Comparison of ENCODE assay signal across 15 cellular contexts in genomic region chr9:126777733-126778132, GRCh38. TPM values are rescaled to one million over a fixed set of nuclear protein-coding genes. Genes with fewer than 3 reads are reported as not detected.
DNase-seq lines count a peak whose midpoint lies in the region; ATAC-seq and TF ChIP-seq lines count a peak whose summit lies in the region.
"Had no signal": no experiment of that assay in that cellular context is flagged by ENCODE, and none has a peak within 500 bp of the region (broad histone marks: within the 10 kb centered on the region; RNA-seq: fewer than 3 reads in every experiment).

No MANE protein-coding gene starts in this region.

- peaks cover 14% of the 10 kb centered on the region for H3K4me1 Mint-ChIP-seq in stimulated activated naive CD8-positive, alpha-beta T cell treated with anti-CD3 and anti-CD28 coated beads, Interleukin-15, amount 100 ng/mL, for 72 hours
- H3K4me1 Mint-ChIP-seq: stimulated activated effector memory CD8-positive, alpha-beta T cell treated with anti-CD3 and anti-CD28 coated beads, Interleukin-12 subunit alpha, Interleukin-12 subunit beta, amount 100 ng/mL, for 72 hours had no signal

- no peak overlapping the region for H3K4me3 ChIP-seq in MM.1S (ENCODE audit: low read length)
- H3K4me3 ChIP-seq in epithelial cell of esophagus (ENCODE audit: low read length) = no peak overlapping the region
- no peak overlapping the region for H3K4me3 ChIP-seq in upper lobe of right lung
- H3K4me3 ChIP-seq: BLaER1 had no signal

- intact Hi-C loops in upper lobe of right lung (cut with DNase I) = no loop called here

- H3K27me3 Mint-ChIP-seq in stimulated activated naive CD8-positive, alpha-beta T cell treated with anti-CD3 and anti-CD28 coated beads, Interleukin-15, amount 100 ng/mL, for 72 hours = peaks cover 49% of the 10 kb centered on the region

- H3K27ac Mint-ChIP-seq in activated naive CD4-positive, alpha-beta T cell treated with anti-CD3 and anti-CD28 coated beads, Interleukin-2, amount 50 U/mL, for 72 hours = peak overlapping the region in 1 of 2 donors; percentile 52
- H3K27ac Mint-ChIP-seq in stimulated activated naive CD8-positive, alpha-beta T cell treated with anti-CD3 and anti-CD28 coated beads, Interleukin-15, amount 100 ng/mL, for 72 hours = no peak overlapping the region
- H3K27ac Mint-ChIP-seq: dendritic cell treated with granulocyte-macrophage colony-stimulating factor and Interleukin-4, amounts not matched to agents 40 ng/mL and 50 ng/mL, for 4 days; stimulated activated effector memory CD8-positive, alpha-beta T cell treated with anti-CD3 and anti-CD28 coated beads, Interleukin-12 subunit alpha, Interleukin-12 subunit beta, amount 100 ng/mL, for 72 hours had no signal

- H3K4me2 ChIP-seq in MM.1S (ENCODE audit: low read depth, low read length) = no peak overlapping the region
- H3K4me2 ChIP-seq: BLaER1 had no signal

- H3K27ac ChIP-seq in MM.1S (ENCODE audit: low read length) (no peak overlapping the region), upper lobe of right lung (no peak overlapping the region)
- H3K27ac ChIP-seq: BLaER1 had no signal

- ATAC-seq in activated naive CD4-positive, alpha-beta T cell treated with anti-CD3 and anti-CD28 coated beads, Interleukin-2, amount 50 U/mL, for 72 hours = peak; percentile 33 to 49
- peak; percentile 11 for ATAC-seq in upper lobe of right lung
- ATAC-seq in stimulated activated naive CD8-positive, alpha-beta T cell treated with anti-CD3 and anti-CD28 coated beads, Interleukin-15, amount 100 ng/mL, for 72 hours = no peak
- ATAC-seq: stimulated activated effector memory CD8-positive, alpha-beta T cell treated with anti-CD3 and anti-CD28 coated beads, Interleukin-12 subunit alpha, Interleukin-12 subunit beta, amount 100 ng/mL, for 72 hours had no signal

- DNase-seq in activated naive CD4-positive, alpha-beta T cell treated with anti-CD3 and anti-CD28 coated beads, Interleukin-2, amount 50 U/mL, for 72 hours (ENCODE audit: low spot score in 2 of 2) = no peak
- DNase-seq in activated naive CD4-positive, alpha-beta T cell treated with anti-CD3 and anti-CD28 coated beads, Interleukin-2, amount 50 U/mL, for 16 hours = no peak
- no peak for DNase-seq in MM.1S
- DNase-seq in epithelial cell of esophagus (ENCODE audit: low read depth) = peak; percentile 52
- DNase-seq in upper lobe of right lung = peak; percentile 50
- no peak for DNase-seq in stimulated activated naive CD8-positive, alpha-beta T cell treated with anti-CD3 and anti-CD28 coated beads, Interleukin-15, amount 100 ng/mL, for 72 hours
- DNase-seq in NCI-H146 (lab: John Stamatoyannopoulos, UW) = no peak
- DNase-seq in stimulated activated CD4-positive, alpha-beta T cell treated with anti-CD3 and anti-CD28 coated beads, Interleukin-4, amount 100 ng/mL, for 4 hours = no peak
- DNase-seq: activated CD4-positive, alpha-beta T cell treated with anti-CD3 and anti-CD28 coated beads, Interleukin-2, amount 50 U/mL, for 1 hour; foreskin melanocyte; NCI-H446; occipital lobe had no signal

- no peaks in the 10 kb centered on the region for H3K9me3 Mint-ChIP-seq in activated naive CD4-positive, alpha-beta T cell treated with anti-CD3 and anti-CD28 coated beads, Interleukin-2, amount 50 U/mL, for 72 hours
- no peaks in the 10 kb centered on the region for H3K9me3 Mint-ChIP-seq in stimulated activated naive CD8-positive, alpha-beta T cell treated with anti-CD3 and anti-CD28 coated beads, Interleukin-15, amount 100 ng/mL, for 72 hours
- H3K9me3 Mint-ChIP-seq: dendritic cell treated with granulocyte-macrophage colony-stimulating factor and Interleukin-4, amounts not matched to agents 40 ng/mL and 50 ng/mL, for 4 days; stimulated activated effector memory CD8-positive, alpha-beta T cell treated with anti-CD3 and anti-CD28 coated beads, Interleukin-12 subunit alpha, Interleukin-12 subunit beta, amount 100 ng/mL, for 72 hours had no signal

- TF ChIP-seq CTCF in MM.1S (IDR thresholded peaks at IDR 0.05; ENCODE audit: low read length) (peak; percentile 31), epithelial cell of esophagus (IDR thresholded peaks at IDR 0.05; ENCODE audit: insufficient read depth, low read depth, low read length, missing control alignments) (peak; percentile 43), upper lobe of right lung (IDR thresholded peaks at IDR 0.05) (no peak)

- no peak overlapping the region for H3K4me3 Mint-ChIP-seq in stimulated activated naive CD8-positive, alpha-beta T cell treated with anti-CD3 and anti-CD28 coated beads, Interleukin-15, amount 100 ng/mL, for 72 hours
- H3K4me3 Mint-ChIP-seq: dendritic cell treated with granulocyte-macrophage colony-stimulating factor and Interleukin-4, amounts not matched to agents 40 ng/mL and 50 ng/mL, for 4 days; stimulated activated effector memory CD8-positive, alpha-beta T cell treated with anti-CD3 and anti-CD28 coated beads, Interleukin-12 subunit alpha, Interleukin-12 subunit beta, amount 100 ng/mL, for 72 hours had no signal

- no peak overlapping the region for H3K9ac ChIP-seq in MM.1S (ENCODE audit: low read length)
- H3K9ac ChIP-seq: BLaER1 had no signal

- H3K9me3 ChIP-seq in MM.1S (replicated peaks; ENCODE audit: insufficient read depth, low read length) = no peaks in the 10 kb centered on the region
- no peaks in the 10 kb centered on the region for H3K9me3 ChIP-seq in upper lobe of right lung
- H3K9me3 ChIP-seq: BLaER1 had no signal

- no peaks in the 10 kb centered on the region for H3K36me3 Mint-ChIP-seq in activated naive CD4-positive, alpha-beta T cell treated with anti-CD3 and anti-CD28 coated beads, Interleukin-2, amount 50 U/mL, for 72 hours
- H3K36me3 Mint-ChIP-seq: stimulated activated effector memory CD8-positive, alpha-beta T cell treated with anti-CD3 and anti-CD28 coated beads, Interleukin-12 subunit alpha, Interleukin-12 subunit beta, amount 100 ng/mL, for 72 hours had no signal

- H3K9me2 ChIP-seq in MM.1S (replicated peaks; ENCODE audit: insufficient read depth, low read length) = no peaks in the 10 kb centered on the region

- H3K27me3 ChIP-seq in MM.1S (replicated peaks; ENCODE audit: insufficient read depth, low read length) (peaks cover 45% of the 10 kb centered on the region), upper lobe of right lung (peaks cover 41% of the 10 kb centered on the region)
- H3K27me3 ChIP-seq: BLaER1 had no signal

- H3K36me3 ChIP-seq in MM.1S (replicated peaks; ENCODE audit: insufficient read depth, low read length) (no peaks in the 10 kb centered on the region), upper lobe of right lung (no peaks in the 10 kb centered on the region)
- H3K36me3 ChIP-seq: BLaER1 had no signal

- no peaks in the 10 kb centered on the region for H4K20me1 ChIP-seq in MM.1S (ENCODE audit: insufficient read depth, low read length)
- H4K20me1 ChIP-seq: BLaER1 had no signal

- no peaks in the 10 kb centered on the region for H3K79me2 ChIP-seq in MM.1S (ENCODE audit: low read length)

- H2AFZ ChIP-seq in MM.1S (ENCODE audit: low read length) = no peak overlapping the region

- H3K4me1 ChIP-seq in MM.1S (ENCODE audit: low read length) = no peaks in the 10 kb centered on the region
- H3K4me1 ChIP-seq in upper lobe of right lung = no peaks in the 10 kb centered on the region

- H3F3A ChIP-seq in MM.1S (ENCODE audit: insufficient read depth, low read length) = no peaks in the 10 kb centered on the region

RNA-seq across cellular contexts. Expression of gene ZBTB43, which starts 27.1 kb away (rescaled TPM):
- 10 to 100 TPM; 19.5 to 51.4 TPM for total RNA-seq in activated naive CD4-positive, alpha-beta T cell treated with anti-CD3 and anti-CD28 coated beads, Interleukin-2, amount 50 U/mL, for 72 hours
- total RNA-seq in upper lobe of right lung = 24.9 TPM

Comparison
In these comparisons a context has a peak if more than half of its experiments do, and no peak if none do; other contexts are left out.
1. DNase-seq: peak in epithelial cell of esophagus (single experiment) and upper lobe of right lung (single experiment); none in activated naive CD4-positive, alpha-beta T cell treated with anti-CD3 and anti-CD28 coated beads, Interleukin-2, amount 50 U/mL, for 72 hours (0 of 2), activated naive CD4-positive, alpha-beta T cell treated with anti-CD3 and anti-CD28 coated beads, Interleukin-2, amount 50 U/mL, for 16 hours (single experiment), MM.1S (single experiment), stimulated activated naive CD8-positive, alpha-beta T cell treated with anti-CD3 and anti-CD28 coated beads, Interleukin-15, amount 100 ng/mL, for 72 hours (0 of 2), NCI-H146 (single experiment) and stimulated activated CD4-positive, alpha-beta T cell treated with anti-CD3 and anti-CD28 coated beads, Interleukin-4, amount 100 ng/mL, for 4 hours (0 of 2).